8 cellular contexts compared by ENCODE assay signal in genomic region chr10:100338434-100339036, GRCh38. TPM values are rescaled to one million over a fixed set of nuclear protein-coding genes. Genes with fewer than 3 reads are reported as not detected.
DNase-seq lines count a peak whose midpoint lies in the region; ATAC-seq and TF ChIP-seq lines count a peak whose summit lies in the region.

No MANE protein-coding gene starts in this region.

- no peaks in the 10 kb centered on the region for H3K4me1 ChIP-seq in cardiac muscle cell (ENCODE audit: low read depth)

- DNase-seq in NCI-H2196 (lab: John Stamatoyannopoulos, UW; ENCODE audit: unreplicated experiment), result peak; percentile 49
- no peak for DNase-seq in NCI-H2196 treated with DMSO at 0.1 percent for 48 hours (lab: John Stamatoyannopoulos, UW; ENCODE audit: unreplicated experiment)
- DNase-seq in Kasumi-1 (lab: John Stamatoyannopoulos, UW), result peak; percentile 69 to 83
- DNase-seq in activated naive CD4-positive, alpha-beta T cell treated with anti-CD3 and anti-CD28 coated beads, Interleukin-2, amount 10 ng/mL, durations not matched to agents 7 days and 5 days, result peak; percentile 89
- DNase-seq in cardiac muscle cell (ENCODE audit: low read depth in 1 of 2, low spot score in 1 of 2), result peak; percentile 69 to 76
- peak; percentile 25 for DNase-seq in renal cortical epithelial cell (ENCODE audit: low read depth)

- H3K27ac Mint-ChIP-seq in activated naive CD4-positive, alpha-beta T cell treated with anti-CD3 and anti-CD28 coated beads, Interleukin-2, amount 10 ng/mL, durations not matched to agents 7 days and 5 days, result peak overlapping the region; percentile 71

- H3K9me2 ChIP-seq in SU-DHL-6 (replicated peaks; ENCODE audit: insufficient read depth, low read length), result no peaks in the 10 kb centered on the region

- H3K27ac ChIP-seq in SU-DHL-6 (ENCODE audit: low read depth, low read length) (0 out of 2 replicates have a peak overlapping the region, but pooled peaks have one; percentile 20), cardiac muscle cell (no peak overlapping the region)

- H3K36me3 ChIP-seq in SU-DHL-6 (ENCODE audit: low read length) (no peaks in the 10 kb centered on the region), cardiac muscle cell (no peaks in the 10 kb centered on the region)

- peaks cover 22% of the 10 kb centered on the region for H3K4me1 Mint-ChIP-seq in activated naive CD4-positive, alpha-beta T cell treated with anti-CD3 and anti-CD28 coated beads, Interleukin-2, amount 10 ng/mL, durations not matched to agents 7 days and 5 days

- H4K20me1 ChIP-seq in SU-DHL-6 (ENCODE audit: low read depth, low read length), result no peaks in the 10 kb centered on the region

- H2AFZ ChIP-seq in SU-DHL-6 (ENCODE audit: low read depth, low read length, severe bottlenecking), result peak overlapping the region; percentile 25

- peak; percentile 87 for TF ChIP-seq CTCF in SU-DHL-6 (IDR thresholded peaks at IDR 0.05; ENCODE audit: insufficient read depth, low read length, poor library complexity, severe bottlenecking)
- TF ChIP-seq CTCF in cardiac muscle cell (IDR thresholded peaks at IDR 0.05; ENCODE audit: low read depth, low read length), result peak; percentile 95

- H3K4me3 Mint-ChIP-seq in activated naive CD4-positive, alpha-beta T cell treated with anti-CD3 and anti-CD28 coated beads, Interleukin-2, amount 10 ng/mL, durations not matched to agents 7 days and 5 days, result no peak overlapping the region

- peaks cover 4% of the 10 kb centered on the region; the same call in 1 of the 2 replicates for H3F3A ChIP-seq in SU-DHL-6 (ENCODE audit: insufficient read depth)

- no peaks in the 10 kb centered on the region for H3K79me2 ChIP-seq in SU-DHL-6 (ENCODE audit: insufficient read depth, low read length)

- peak overlapping the region; percentile 43 for H3K4me2 ChIP-seq in SU-DHL-6 (ENCODE audit: low read depth, low read length, poor library complexity, severe bottlenecking)

- ATAC-seq in HG02938 (IDR thresholded peaks at IDR 0.05; ENCODE audit: unreplicated experiment), result no peak

- no peak overlapping the region for H3K4me3 ChIP-seq in SU-DHL-6 (ENCODE audit: insufficient read depth, low read length, poor library complexity, severe bottlenecking)
- H3K4me3 ChIP-seq in cardiac muscle cell, result no peak overlapping the region

- peaks cover 38% of the 10 kb centered on the region for H3K27me3 Mint-ChIP-seq in activated naive CD4-positive, alpha-beta T cell treated with anti-CD3 and anti-CD28 coated beads, Interleukin-2, amount 10 ng/mL, durations not matched to agents 7 days and 5 days

- H3K9me3 ChIP-seq in SU-DHL-6 (ENCODE audit: insufficient read depth, low read length) (no peaks in the 10 kb centered on the region), cardiac muscle cell (ENCODE audit: low read depth) (no peaks in the 10 kb centered on the region)

- H3K36me3 Mint-ChIP-seq in activated naive CD4-positive, alpha-beta T cell treated with anti-CD3 and anti-CD28 coated beads, Interleukin-2, amount 10 ng/mL, durations not matched to agents 7 days and 5 days, result no peaks in the 10 kb centered on the region

- no peaks in the 10 kb centered on the region for H3K27me3 ChIP-seq in SU-DHL-6 (ENCODE audit: low read length)
- H3K27me3 ChIP-seq in cardiac muscle cell, result peaks cover 4% of the 10 kb centered on the region

- H3K9ac ChIP-seq in SU-DHL-6 (ENCODE audit: low read length), result peak overlapping the region; percentile 23; the same call in 1 of the 2 replicates

- no peaks in the 10 kb centered on the region for H3K9me3 Mint-ChIP-seq in activated naive CD4-positive, alpha-beta T cell treated with anti-CD3 and anti-CD28 coated beads, Interleukin-2, amount 10 ng/mL, durations not matched to agents 7 days and 5 days

- CTCF ChIA-PET in activated naive CD4-positive, alpha-beta T cell treated with anti-CD3 and anti-CD28 coated beads, Interleukin-2, amount 10 ng/mL, durations not matched to agents 7 days and 5 days (lab: Charles Lee), result interaction anchor here (0.7 to 16.8 kb wide), 17 partner anchors 8 to 405 kb away, joined by 3 to 218 read pairs (median 5); partner anchors contain the start of genes PKD2L1 and SCD

RNA-seq across cellular contexts. Expression of gene SCD, which starts 8.5 kb away (rescaled TPM):
- 149 and 275 TPM in 2 replicates for total RNA-seq in cardiac muscle cell
- 136 and 246 TPM in 2 replicates for polyA plus RNA-seq in cardiac muscle cell
- 44.7 and 189 TPM in 2 replicates for total RNA-seq in renal cortical epithelial cell

RNA-seq across cellular contexts. Expression of gene PKD2L1, which starts 8.5 kb away (rescaled TPM):
- total RNA-seq in cardiac muscle cell (not detected in 2 replicates), renal cortical epithelial cell (not detected in 2 replicates)
- polyA plus RNA-seq in cardiac muscle cell, result not detected in 2 replicates

RNA-seq across cellular contexts. Expression of gene BLOC1S2, which starts 52.1 kb away (rescaled TPM):
- total RNA-seq in cardiac muscle cell (14.7 and 22.1 TPM in 2 replicates), renal cortical epithelial cell (63.9 and 82.7 TPM in 2 replicates)
- 32.5 and 52.0 TPM in 2 replicates for polyA plus RNA-seq in cardiac muscle cell
